ENCODE assay signal across 3 cellular contexts in the genomic region with DNA sequence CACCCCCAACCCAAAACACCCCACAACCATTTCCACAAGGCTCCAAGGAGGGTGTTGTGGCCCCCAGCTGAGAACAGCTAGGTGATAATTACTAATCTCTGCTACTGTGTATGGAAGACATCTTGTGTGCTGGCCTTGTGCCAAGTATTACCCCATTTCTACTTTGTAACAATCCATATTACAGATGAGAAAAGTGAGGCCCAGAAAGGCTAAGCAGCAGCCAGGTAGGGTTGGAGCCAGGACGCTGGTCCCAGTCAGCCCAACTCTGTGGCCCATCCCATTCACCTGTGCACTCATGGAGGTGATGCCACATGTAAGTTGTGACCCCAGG.
A peak's percentile ranks its signal among the peaks of the same experiment; 100 is the strongest.
TF ChIP-seq lines count a peak whose summit lies in the region.

No MANE protein-coding gene starts in this region.

TF ChIP-seq in HepG2, 621 proteins besides CTCF, POLR2A, EP300 and RAD21:
- TF ChIP-seq ZNF629 (CRISPR knock-in tag; conservative IDR thresholded peaks at IDR 0.05), result 0 out of 2 replicates have a peak, but pooled peaks have one; percentile 43
- TF ChIP-seq HCFC1 (IDR thresholded peaks at IDR 0.05; ENCODE audit: low read depth, low read length), result no peak

TF ChIP-seq in K562, 482 proteins besides CTCF, POLR2A, EP300 and RAD21:
- TF ChIP-seq ZNF507 (tag; conservative IDR thresholded peaks at IDR 0.05), result no peak
- TF ChIP-seq MAFK (IDR thresholded peaks at IDR 0.05; ENCODE audit: low read length), result no peak
- TF ChIP-seq SNIP1 (IDR thresholded peaks at IDR 0.05; ENCODE audit: low read depth), result no peak
- TF ChIP-seq ZNF24 (IDR thresholded peaks at IDR 0.05), result no peak
- TF ChIP-seq TRIM28 (IDR thresholded peaks at IDR 0.05), result no peak
- peak; percentile 97 for TF ChIP-seq NFIC (IDR thresholded peaks at IDR 0.05)
- no peak for TF ChIP-seq LARP7 (IDR thresholded peaks at IDR 0.05)
- no peak for TF ChIP-seq BRF1 (IDR thresholded peaks at IDR 0.05; ENCODE audit: borderline replicate concordance, extremely low read depth, insufficient read length)
- TF ChIP-seq CBFA2T3 (IDR thresholded peaks at IDR 0.05), result no peak
- TF ChIP-seq NR2F6 (CRISPR knock-in tag; IDR thresholded peaks at IDR 0.05), result no peak
- TF ChIP-seq NFIX (CRISPR knock-in tag; IDR thresholded peaks at IDR 0.05; ENCODE audit: low read depth), result peak; percentile 81

TF ChIP-seq in SK-N-SH, 30 proteins besides CTCF, POLR2A, EP300 and RAD21:
- TF ChIP-seq, protein P1, sequence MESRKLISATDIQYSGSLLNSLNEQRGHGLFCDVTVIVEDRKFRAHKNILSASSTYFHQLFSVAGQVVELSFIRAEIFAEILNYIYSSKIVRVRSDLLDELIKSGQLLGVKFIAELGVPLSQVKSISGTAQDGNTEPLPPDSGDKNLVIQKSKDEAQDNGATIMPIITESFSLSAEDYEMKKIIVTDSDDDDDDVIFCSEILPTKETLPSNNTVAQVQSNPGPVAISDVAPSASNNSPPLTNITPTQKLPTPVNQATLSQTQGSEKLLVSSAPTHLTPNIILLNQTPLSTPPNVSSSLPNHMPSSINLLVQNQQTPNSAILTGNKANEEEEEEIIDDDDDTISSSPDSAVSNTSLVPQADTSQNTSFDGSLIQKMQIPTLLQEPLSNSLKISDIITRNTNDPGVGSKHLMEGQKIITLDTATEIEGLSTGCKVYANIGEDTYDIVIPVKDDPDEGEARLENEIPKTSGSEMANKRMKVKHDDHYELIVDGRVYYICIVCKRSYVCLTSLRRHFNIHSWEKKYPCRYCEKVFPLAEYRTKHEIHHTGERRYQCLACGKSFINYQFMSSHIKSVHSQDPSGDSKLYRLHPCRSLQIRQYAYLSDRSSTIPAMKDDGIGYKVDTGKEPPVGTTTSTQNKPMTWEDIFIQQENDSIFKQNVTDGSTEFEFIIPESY (IDR thresholded peaks at IDR 0.05; ENCODE audit: borderline replicate concordance, low read depth), result no peak
- TF ChIP-seq RCOR1 (IDR thresholded peaks at IDR 0.05; ENCODE audit: low read length) (no peak), RXRA (IDR thresholded peaks at IDR 0.05; ENCODE audit: borderline replicate concordance, low read depth) (no peak), JUND (IDR thresholded peaks at IDR 0.05) (no peak), RFX5 (IDR thresholded peaks at IDR 0.05; ENCODE audit: low read length) (no peak), EZH2phosphoT487 (IDR thresholded peaks at IDR 0.05; ENCODE audit: borderline replicate concordance, low read depth) (no peak), GATA2 (CRISPR knock-in tag; IDR thresholded peaks at IDR 0.05) (no peak), NRF1 (IDR thresholded peaks at IDR 0.05; ENCODE audit: low read depth, low read length) (no peak), TEAD4 (IDR thresholded peaks at IDR 0.05; ENCODE audit: borderline replicate concordance, insufficient read depth) (no peak), YY1 (IDR thresholded peaks at IDR 0.05; ENCODE audit: low read depth) (no peak), FOXM1 (IDR thresholded peaks at IDR 0.05; ENCODE audit: low read depth) (no peak), NFIC (IDR thresholded peaks at IDR 0.05; ENCODE audit: borderline replicate concordance) (no peak), MEF2A (IDR thresholded peaks at IDR 0.05; ENCODE audit: borderline replicate concordance, low read depth) (no peak)
- TF ChIP-seq, protein P2, sequence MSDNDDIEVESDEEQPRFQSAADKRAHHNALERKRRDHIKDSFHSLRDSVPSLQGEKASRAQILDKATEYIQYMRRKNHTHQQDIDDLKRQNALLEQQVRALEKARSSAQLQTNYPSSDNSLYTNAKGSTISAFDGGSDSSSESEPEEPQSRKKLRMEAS (IDR thresholded peaks at IDR 0.05; ENCODE audit: low read depth), result no peak
- TF ChIP-seq, protein P3, sequence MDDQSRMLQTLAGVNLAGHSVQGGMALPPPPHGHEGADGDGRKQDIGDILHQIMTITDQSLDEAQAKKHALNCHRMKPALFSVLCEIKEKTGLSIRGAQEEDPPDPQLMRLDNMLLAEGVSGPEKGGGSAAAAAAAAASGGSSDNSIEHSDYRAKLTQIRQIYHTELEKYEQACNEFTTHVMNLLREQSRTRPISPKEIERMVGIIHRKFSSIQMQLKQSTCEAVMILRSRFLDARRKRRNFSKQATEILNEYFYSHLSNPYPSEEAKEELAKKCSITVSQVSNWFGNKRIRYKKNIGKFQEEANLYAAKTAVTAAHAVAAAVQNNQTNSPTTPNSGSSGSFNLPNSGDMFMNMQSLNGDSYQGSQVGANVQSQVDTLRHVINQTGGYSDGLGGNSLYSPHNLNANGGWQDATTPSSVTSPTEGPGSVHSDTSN (IDR thresholded peaks at IDR 0.05), result no peak
- TF ChIP-seq, protein P4, sequence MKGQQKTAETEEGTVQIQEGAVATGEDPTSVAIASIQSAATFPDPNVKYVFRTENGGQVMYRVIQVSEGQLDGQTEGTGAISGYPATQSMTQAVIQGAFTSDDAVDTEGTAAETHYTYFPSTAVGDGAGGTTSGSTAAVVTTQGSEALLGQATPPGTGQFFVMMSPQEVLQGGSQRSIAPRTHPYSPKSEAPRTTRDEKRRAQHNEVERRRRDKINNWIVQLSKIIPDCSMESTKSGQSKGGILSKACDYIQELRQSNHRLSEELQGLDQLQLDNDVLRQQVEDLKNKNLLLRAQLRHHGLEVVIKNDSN (IDR thresholded peaks at IDR 0.05; ENCODE audit: borderline replicate concordance, low read depth), result no peak
